19 cellular contexts compared by ENCODE assay signal in genomic region chr13:111966969-111967368, GRCh38.
DNase-seq lines count a peak whose midpoint lies in the region; ATAC-seq, FAIRE-seq and TF ChIP-seq lines count a peak whose summit lies in the region.
"Had no signal": no experiment of that assay in that cellular context is flagged by ENCODE, and none has a peak within 500 bp of the region (broad histone marks: within the 10 kb centered on the region; RNA-seq: fewer than 3 reads in every experiment).

No MANE protein-coding gene starts in this region.

- no peak overlapping the region for H3K18ac ChIP-seq in H1 (ENCODE audit: extremely low read depth, low read length)
- H3K18ac ChIP-seq in neuronal stem cell (ENCODE audit: low read length) = peak overlapping the region; percentile 91

- no peak overlapping the region for H4K5ac ChIP-seq in H1 (ENCODE audit: insufficient read length, low read depth, low read length)

- H3K23me2 ChIP-seq in H1 (ENCODE audit: low read depth, low read length) = no peaks in the 10 kb centered on the region

- H2BK20ac ChIP-seq in H1 (ENCODE audit: low read length) = 0 out of 2 replicates have a peak overlapping the region, but pooled peaks have one; percentile 80

- 86% methylated on average over 7 of the region's 7 CpGs; no CpG with 5 or more reads in 1 of the 2 experiments for WGBS in H1 (ENCODE audit: extremely low coverage in 1 of 2, insufficient coverage in 1 of 2, insufficient read length in 1 of 2, insufficient replicate concordance in 2 of 2, low coverage in 1 of 2, low lambda C conversion rate in 2 of 2, missing lambda C conversion rate in 1 of 2), 2 experiments
- WGBS in neuronal stem cell (ENCODE audit: extremely low coverage in 2 of 2, insufficient read length in 2 of 2, insufficient replicate concordance in 1 of 2), 2 donors = no CpG with 5 or more reads among the region's 7 CpGs

- H2BK120ac ChIP-seq in H1 (replicated peaks; ENCODE audit: low read depth, low read length) = no peak overlapping the region
- H2BK120ac ChIP-seq in neuronal stem cell (ENCODE audit: low read depth, low read length) = no peak overlapping the region

- H3K27ac ChIP-seq in H1 (ENCODE audit: low read depth, low read length) (no peak overlapping the region), neuronal stem cell (replicated peaks; ENCODE audit: low read length) (no peak overlapping the region)
- H3K27ac ChIP-seq: BLaER1 had no signal

- no peaks in the 10 kb centered on the region for H3K36me3 ChIP-seq in H1 (ENCODE audit: control insufficient read depth in 2 of 4, insufficient read depth in 4 of 4, low read length in 3 of 4)
- H3K36me3 ChIP-seq in neuronal stem cell (replicated peaks in 1 of 2; ENCODE audit: control insufficient read depth in 2 of 2, insufficient read depth in 2 of 2, low read length in 2 of 2) = no peaks in the 10 kb centered on the region
- H3K36me3 ChIP-seq: BLaER1, HAP-1 had no signal

- no peak overlapping the region; the same call in 1 of the 2 replicates for H4K8ac ChIP-seq in H1 (ENCODE audit: extremely low read depth, insufficient read depth, low read length)
- H4K8ac ChIP-seq in neuronal stem cell (ENCODE audit: low read depth, low read length) = no peak overlapping the region

- intact Hi-C loops in cardiac septum (cut with DNase I) (no loop called here), left cardiac atrium (cut with DNase I) (no loop called here), left colon (cut with DNase I, micrococcal nuclease) (no loop called here)

- H3K9ac ChIP-seq in H1 (replicated peaks in 1 of 4; ENCODE audit: extremely low read depth in 1 of 4, low read depth in 3 of 4, low read length in 3 of 4) = no peak overlapping the region
- no peak overlapping the region for H3K9ac ChIP-seq in neuronal stem cell (ENCODE audit: low read depth, low read length, poor library complexity)
- H3K9ac ChIP-seq: BLaER1 had no signal

- H3K56ac ChIP-seq in H1 (replicated peaks; ENCODE audit: insufficient read length, low read depth, low read length) = no peak overlapping the region

- H3K79me1 ChIP-seq in H1 (ENCODE audit: low read depth, low read length) (peaks cover 2% of the 10 kb centered on the region; the same call in 1 of the 2 replicates), neuronal stem cell (ENCODE audit: low read depth, low read length) (no peaks in the 10 kb centered on the region)

- CTCF ChIA-PET in H1 (lab: Charles Lee; ENCODE audit: partially characterized antibody) = interaction anchor here (1.2 to 1.3 kb wide), 2 partner anchors 15 to 476 kb away, joined by 3 to 4 read pairs; no protein-coding TSS in a partner anchor

- no peaks in the 10 kb centered on the region for H4K20me1 ChIP-seq in H1 (replicated peaks in 1 of 2; ENCODE audit: control insufficient read depth in 1 of 2, insufficient read depth in 2 of 2, low read length in 2 of 2)
- H4K20me1 ChIP-seq: BLaER1 had no signal

- no peak for FAIRE-seq in H1 (lab: Jason Lieb, UNC)
- FAIRE-seq: G401.6, GM12891 had no signal

- H3K9me3 ChIP-seq in H1 (ENCODE audit: insufficient read depth in 2 of 2, low read depth in 1 of 2, low read length in 1 of 2) (no peaks in the 10 kb centered on the region), neuronal stem cell (replicated peaks in 1 of 2; ENCODE audit: control insufficient read depth in 2 of 2, insufficient read depth in 1 of 2, low read depth in 1 of 2, low read length in 2 of 2) (peaks cover 0 to 2% of the 10 kb centered on the region in 2 donors)
- H3K9me3 ChIP-seq: HAP-1 had no signal

- no peak overlapping the region for H2BK5ac ChIP-seq in H1 (ENCODE audit: low read depth, low read length)
- H2BK5ac ChIP-seq in neuronal stem cell (ENCODE audit: low read length) = peak overlapping the region; percentile 83

- POLR2A ChIA-PET in H1 (lab: Charles Lee; ENCODE audit: partially characterized antibody) = no interaction called here

- DNase-seq in cardiac septum (ENCODE audit: low spot score) (peak; percentile 75), left cardiac atrium (no peak), H1 (ENCODE audit: low read depth in 1 of 2, low spot score in 2 of 2) (no peak), neuronal stem cell (ENCODE audit: low spot score) (no peak), left colon (no peak), DMS153 treated with DMSO at 0.1 percent for 48 hours (lab: John Stamatoyannopoulos, UW; ENCODE audit: unreplicated experiment) (no peak)
- no peak for DNase-seq in activated CD4-positive, alpha-beta T cell treated with anti-CD3 and anti-CD28 coated beads for 48 hours
- DNase-seq: 8988T, AML-193, Calu3, DMS79 treated with DMSO at 0.1 percent for 48 hours, EL, IMR-90 had no signal

- ATAC-seq in left cardiac atrium = no peak
- no peak for ATAC-seq in left colon
- no peak for ATAC-seq in HG02759 (IDR thresholded peaks at IDR 0.05; ENCODE audit: unreplicated experiment)
- ATAC-seq: GM23338 had no signal

- TF ChIP-seq EP300 in H1 (IDR thresholded peaks at IDR 0.05; ENCODE audit: borderline replicate concordance in 1 of 2, low read depth in 2 of 2, low read length in 2 of 2) = no peak

- H3K4ac ChIP-seq in H1 (replicated peaks; ENCODE audit: insufficient read length, low read depth, low read length) = no peak overlapping the region
- H3K4ac ChIP-seq in neuronal stem cell (ENCODE audit: low read length) = no peak overlapping the region

- TF ChIP-seq RAD21 in H1 (IDR thresholded peaks at IDR 0.05 in 1 of 2, conservative IDR thresholded peaks at IDR 0.05 in 1 of 2; ENCODE audit: low read depth in 2 of 2, low read length in 2 of 2) = no peak

- no peaks in the 10 kb centered on the region for H3K4me1 ChIP-seq in H1 (replicated peaks in 1 of 4; ENCODE audit: control insufficient read depth in 3 of 4, insufficient read depth in 4 of 4, low read length in 3 of 4)
- H3K4me1 ChIP-seq in neuronal stem cell (ENCODE audit: control insufficient read depth in 2 of 2, insufficient read depth in 1 of 2, low read depth in 1 of 2, low read length in 2 of 2) = peaks cover 5 to 7% of the 10 kb centered on the region in 2 donors
- H3K4me1 ChIP-seq: HAP-1 had no signal

- H3K79me2 ChIP-seq in H1 (ENCODE audit: control insufficient read depth in 1 of 2, insufficient read depth in 2 of 2, low read length in 2 of 2) = no peaks in the 10 kb centered on the region

- no peak overlapping the region for H3K4me2 ChIP-seq in H1 (ENCODE audit: insufficient read depth in 1 of 2, low read depth in 2 of 2, low read length in 2 of 2)
- H3K4me2 ChIP-seq in neuronal stem cell (ENCODE audit: insufficient read depth, low read length, poor library complexity, severe bottlenecking) = no peak overlapping the region
- H3K4me2 ChIP-seq: BLaER1, GM23338 had no signal

- H2AFZ ChIP-seq in H1 (ENCODE audit: low read length) = no peak overlapping the region
- H2AFZ ChIP-seq in neuronal stem cell (ENCODE audit: low read length) = no peak overlapping the region
- H2AFZ ChIP-seq: GM23338 had no signal

- H3K14ac ChIP-seq in H1 (ENCODE audit: insufficient read length) (no peak overlapping the region), neuronal stem cell (ENCODE audit: low read length) (no peak overlapping the region)

- no peaks in the 10 kb centered on the region for H3K27me3 ChIP-seq in H1 (replicated peaks in 1 of 4; ENCODE audit: control insufficient read depth in 3 of 4, extremely low read depth in 1 of 4, insufficient read depth in 3 of 4, low read length in 3 of 4)
- H3K27me3 ChIP-seq in neuronal stem cell (ENCODE audit: control insufficient read depth in 3 of 3, insufficient read depth in 3 of 3, low read depth in 1 of 3, low read length in 3 of 3) = peaks cover 0 to 9% (median 0%) of the 10 kb centered on the region in 3 experiments
- H3K27me3 ChIP-seq: BLaER1 had no signal

- H2BK12ac ChIP-seq in H1 (ENCODE audit: low read depth, low read length) (no peak overlapping the region), neuronal stem cell (ENCODE audit: low read length) (no peak overlapping the region)

- H2AK5ac ChIP-seq in H1 (ENCODE audit: low read depth, low read length) = no peak overlapping the region
- peak overlapping the region; percentile 58 for H2AK5ac ChIP-seq in neuronal stem cell (ENCODE audit: low read depth, low read length)

- no peak for TF ChIP-seq CTCF in H1 (IDR thresholded peaks at IDR 0.05; ENCODE audit: control extremely low read depth in 1 of 3, insufficient read depth in 1 of 3, low read depth in 1 of 3, low read length in 3 of 3)

- H3K23ac ChIP-seq in H1 (ENCODE audit: insufficient read length) (no peak overlapping the region), neuronal stem cell (ENCODE audit: low read depth, low read length, poor library complexity) (peak overlapping the region; percentile 50)

- no peak overlapping the region for H2BK15ac ChIP-seq in H1 (ENCODE audit: low read length)
- H2BK15ac ChIP-seq in neuronal stem cell (ENCODE audit: low read length) = no peak overlapping the region

- H3K4me3 ChIP-seq in H1 (ENCODE audit: extremely low read depth in 1 of 4, insufficient read depth in 2 of 4, low read depth in 3 of 4, low read length in 4 of 4) = no peak overlapping the region
- no peak overlapping the region for H3K4me3 ChIP-seq in neuronal stem cell (ENCODE audit: low read length in 2 of 2)
- H3K4me3 ChIP-seq: BLaER1, GM23338, HAP-1 had no signal

- H4K91ac ChIP-seq in H1 (replicated peaks; ENCODE audit: insufficient read length, low read length) (no peak overlapping the region), neuronal stem cell (ENCODE audit: low read depth, low read length, poor library complexity) (peak overlapping the region; percentile 22)

- no peak for TF ChIP-seq POLR2A in H1 (IDR thresholded peaks at IDR 0.05; ENCODE audit: control extremely low read depth in 1 of 2, low read depth in 2 of 2, low read length in 2 of 2)

TF ChIP-seq in H1, 55 proteins besides CTCF, POLR2A, EP300 and RAD21:
- TF ChIP-seq ZNF274 (IDR thresholded peaks at IDR 0.05; ENCODE audit: borderline replicate concordance, extremely low read depth, low read length) (no peak), KDM4A (IDR thresholded peaks at IDR 0.05; ENCODE audit: low read depth, low read length, severe bottlenecking) (no peak), SIX5 (IDR thresholded peaks at IDR 0.05; ENCODE audit: low read depth, low read length) (no peak), GTF2F1 (IDR thresholded peaks at IDR 0.05; ENCODE audit: borderline replicate concordance, low read depth, low read length) (no peak), EGR1 (IDR thresholded peaks at IDR 0.05; ENCODE audit: borderline replicate concordance, low read depth, low read length) (no peak), SAP30 (IDR thresholded peaks at IDR 0.05; ENCODE audit: insufficient read depth, insufficient replicate concordance, low read length) (no peak), NANOG (IDR thresholded peaks at IDR 0.05; ENCODE audit: insufficient read depth, low read depth, low read length, poor library complexity, severe bottlenecking) (no peak)
